Comparison of ENCODE assay signal across 9 cellular contexts in genomic region chr17:57541472-57542394, GRCh38.
DNase-seq lines count a peak whose midpoint lies in the region; ATAC-seq and TF ChIP-seq lines count a peak whose summit lies in the region.
"Had no signal": no experiment of that assay in that cellular context is flagged by ENCODE, and none has a peak within 500 bp of the region (broad histone marks: within the 10 kb centered on the region; RNA-seq: fewer than 3 reads in every experiment).

No MANE protein-coding gene starts in this region.

- no peaks in the 10 kb centered on the region for H3K36me3 ChIP-seq in OCI-LY7 (ENCODE audit: insufficient read depth, low read length)
- H3K36me3 ChIP-seq in gastroesophageal sphincter, result no peaks in the 10 kb centered on the region
- no peaks in the 10 kb centered on the region for H3K36me3 ChIP-seq in left lung

- POLR2A ChIA-PET in OCI-LY7 (lab: Charles Lee), result interaction anchor here (1.8 to 2.0 kb wide), 2 partner anchors 8 to 17 kb away, joined by 5 to 11 read pairs; no protein-coding TSS in a partner anchor

- no peak overlapping the region for H2AK5ac ChIP-seq in H9 (ENCODE audit: insufficient read length, low read length)

- peaks cover 42 to 67% of the 10 kb centered on the region in 2 experiments for H3K4me1 Mint-ChIP-seq in H9
- peaks cover 14 to 26% of the 10 kb centered on the region in 2 donors for H3K4me1 Mint-ChIP-seq in natural killer cell

- H2BK15ac ChIP-seq in H9 (ENCODE audit: low read depth, low read length), result no peak overlapping the region

- no peaks in the 10 kb centered on the region for H3K9me3 Mint-ChIP-seq in H9
- no peaks in the 10 kb centered on the region for H3K9me3 Mint-ChIP-seq in natural killer cell

- no peak overlapping the region for H2BK12ac ChIP-seq in H9 (ENCODE audit: insufficient read length, low read depth, low read length)

- ATAC-seq in gastroesophageal sphincter, result peak; percentile 57
- ATAC-seq in left lung, result no peak
- no peak for ATAC-seq in natural killer cell
- no peak for ATAC-seq in HG03354 (IDR thresholded peaks at IDR 0.05; ENCODE audit: poor library complexity, severe bottlenecking, unreplicated experiment)

- H4K8ac ChIP-seq in H9 (replicated peaks; ENCODE audit: insufficient read length, low read depth, low read length), result no peak overlapping the region

- intact Hi-C loops in OCI-LY7 (cut with micrococcal nuclease; ENCODE audit: unreplicated experiment), result no loop called here
- intact Hi-C loops in left lung (cut with DNase I), result no loop called here
- intact Hi-C loops in natural killer cell (cut with micrococcal nuclease), result no loop called here

- no peak overlapping the region for H2AFZ ChIP-seq in H9 (ENCODE audit: low read length)
- no peak overlapping the region for H2AFZ ChIP-seq in OCI-LY7 (ENCODE audit: low read length)

- H3K4me2 ChIP-seq in H9 (ENCODE audit: insufficient read depth, insufficient read length, low read length) (no peak overlapping the region), OCI-LY7 (ENCODE audit: low read length) (no peak overlapping the region)

- no peak overlapping the region for H3K56ac ChIP-seq in H9 (ENCODE audit: insufficient read length, low read depth, low read length)

- H3K27me3 Mint-ChIP-seq in H9 (ENCODE audit: low read depth), result no peaks in the 10 kb centered on the region
- H3K27me3 Mint-ChIP-seq in natural killer cell (ENCODE audit: low read depth in 2 of 2), result no peaks in the 10 kb centered on the region

- H3K27me3 ChIP-seq in H9 (ENCODE audit: insufficient read depth, low read length) (no peaks in the 10 kb centered on the region), gastroesophageal sphincter (no peaks in the 10 kb centered on the region), left lung (no peaks in the 10 kb centered on the region)

- no peaks in the 10 kb centered on the region for H3K36me3 Mint-ChIP-seq in H9 (ENCODE audit: insufficient read depth in 1 of 3, low read depth in 3 of 3)
- H3K36me3 Mint-ChIP-seq in natural killer cell, result no peaks in the 10 kb centered on the region

- no TSS peak for BruUV-seq in OCI-LY7 (replicated peaks; lab: Mats Ljungman, UMichigan)

- H3K18ac ChIP-seq in H9 (ENCODE audit: insufficient read length, low read depth, low read length), result no peak overlapping the region

- CTCF ChIA-PET in OCI-LY7 (lab: Charles Lee; ENCODE audit: unreplicated experiment), result no interaction called here

- no peak for TF ChIP-seq EP300 in gastroesophageal sphincter (IDR thresholded peaks at IDR 0.05)

- no peak overlapping the region for H4K91ac ChIP-seq in H9 (ENCODE audit: insufficient read length, low read depth, low read length)

- no peak overlapping the region for H2BK120ac ChIP-seq in H9 (ENCODE audit: low read depth, low read length, poor library complexity, severe bottlenecking)

- H3K9me3 ChIP-seq in H9 (ENCODE audit: control insufficient read depth, low read depth, low read length), result no peaks in the 10 kb centered on the region
- no peaks in the 10 kb centered on the region for H3K9me3 ChIP-seq in OCI-LY7 (ENCODE audit: low read length)
- H3K9me3 ChIP-seq in gastroesophageal sphincter, result no peaks in the 10 kb centered on the region
- no peaks in the 10 kb centered on the region for H3K9me3 ChIP-seq in left lung

- no peak overlapping the region for H3K9ac ChIP-seq in H9 (ENCODE audit: extremely low read depth, insufficient read length, low read length)

- H3K4me1 ChIP-seq in H9 (ENCODE audit: insufficient read depth, low read length) (peaks cover 2% of the 10 kb centered on the region; the same call in 1 of the 2 replicates), OCI-LY7 (ENCODE audit: insufficient read depth, low read length, poor library complexity, severe bottlenecking) (peaks cover 66% of the 10 kb centered on the region), gastroesophageal sphincter (peaks cover 0 to 11% (median 0%) of the 10 kb centered on the region in 3 donors), left lung (peaks cover 0 to 9% of the 10 kb centered on the region in 2 donors)

- H3K4me3 Mint-ChIP-seq in H9, result no peak overlapping the region
- no peak overlapping the region for H3K4me3 Mint-ChIP-seq in natural killer cell

- H3K4me3 ChIP-seq in OCI-LY7 (ENCODE audit: low read depth, low read length, poor library complexity, severe bottlenecking) (no peak overlapping the region), gastroesophageal sphincter (no peak overlapping the region), left lung (no peak overlapping the region)

- H3K79me1 ChIP-seq in H9 (ENCODE audit: insufficient read depth, low read depth, low read length, poor library complexity, severe bottlenecking), result no peaks in the 10 kb centered on the region

- H3T11ph ChIP-seq in H9 (ENCODE audit: low read length), result no peak overlapping the region

- no peaks in the 10 kb centered on the region for H3K23me2 ChIP-seq in H9 (ENCODE audit: insufficient read length, low read depth, low read length, poor library complexity, severe bottlenecking)

- no peak overlapping the region for H4K5ac ChIP-seq in H9 (ENCODE audit: insufficient read length, low read depth, low read length)

- no peak overlapping the region for H2BK5ac ChIP-seq in H9 (ENCODE audit: insufficient read length, low read length)

- no CpG with 5 or more reads among the region's 17 CpGs for WGBS in H9 (ENCODE audit: extremely low coverage, insufficient read length, low lambda C conversion rate)
- WGBS in gastroesophageal sphincter (ENCODE audit: low coverage in 1 of 2), 2 donors, result 41 to 75% methylated on average over 13 to 16 of the region's 17 CpGs

- no peak overlapping the region for H3K27ac Mint-ChIP-seq in H9
- no peak overlapping the region for H3K27ac Mint-ChIP-seq in natural killer cell

- no peak overlapping the region for H2BK20ac ChIP-seq in H9 (ENCODE audit: low read depth, low read length, poor library complexity, severe bottlenecking)

- no peak overlapping the region for H3K23ac ChIP-seq in H9 (ENCODE audit: insufficient read length, low read depth, low read length)

- no peaks in the 10 kb centered on the region for H4K20me1 ChIP-seq in H9 (ENCODE audit: control insufficient read depth, insufficient read depth, insufficient read length)
- no peaks in the 10 kb centered on the region for H4K20me1 ChIP-seq in OCI-LY7 (ENCODE audit: insufficient read depth, low read length)

- H3K27ac ChIP-seq in H9 (ENCODE audit: insufficient read length, low read depth, low read length) (no peak overlapping the region), OCI-LY7 (ENCODE audit: low read depth, low read length, poor library complexity, severe bottlenecking) (no peak overlapping the region), gastroesophageal sphincter (peak overlapping the region in 1 of 4 donors; percentile 33), left lung (no peak overlapping the region)

- TF ChIP-seq POLR2A in gastroesophageal sphincter (IDR thresholded peaks at IDR 0.05), result no peak

- H3K4ac ChIP-seq in H9 (ENCODE audit: low read depth, low read length), result no peak overlapping the region

- H3K79me2 ChIP-seq in H9 (ENCODE audit: insufficient read depth, low read length), result no peaks in the 10 kb centered on the region
- H3K79me2 ChIP-seq in OCI-LY7 (ENCODE audit: insufficient read depth, low read depth, low read length), result no peaks in the 10 kb centered on the region

- H3K9me2 ChIP-seq in OCI-LY7 (ENCODE audit: insufficient read depth, low read length), result no peaks in the 10 kb centered on the region

- H3K14ac ChIP-seq in H9 (ENCODE audit: insufficient read depth, low read length), result no peak overlapping the region

- DNase-seq in H9 (no peak), OCI-LY7 (ENCODE audit: low spot score) (no peak), putamen (ENCODE audit: low spot score) (peak; percentile 52), NCI-H524 (lab: John Stamatoyannopoulos, UW) (no peak), left lung (no peak), natural killer cell (no peak)
- DNase-seq: activated T-cell treated with anti-CD3 and anti-CD28 coated beads for 4 hours had no signal

- TF ChIP-seq CTCF in H9 (conservative IDR thresholded peaks at IDR 0.05) (peak; percentile 31; the same call in 2 of the 3 replicates), OCI-LY7 (conservative IDR thresholded peaks at IDR 0.05; ENCODE audit: low read length) (peak; percentile 51), gastroesophageal sphincter (IDR thresholded peaks at IDR 0.05) (no peak), left lung (IDR thresholded peaks at IDR 0.05) (no peak), natural killer cell (IDR thresholded peaks at IDR 0.05) (no peak)

Comparison
In these comparisons a context has a peak if more than half of its experiments do, and no peak if none do; other contexts are left out.
1. CTCF ChIP-seq: peak in H9 (single experiment) and OCI-LY7 (single experiment); none in gastroesophageal sphincter (0 of 4), left lung (0 of 2) and natural killer cell (single experiment).